9 cellular contexts compared by ENCODE assay signal in the genomic region with DNA sequence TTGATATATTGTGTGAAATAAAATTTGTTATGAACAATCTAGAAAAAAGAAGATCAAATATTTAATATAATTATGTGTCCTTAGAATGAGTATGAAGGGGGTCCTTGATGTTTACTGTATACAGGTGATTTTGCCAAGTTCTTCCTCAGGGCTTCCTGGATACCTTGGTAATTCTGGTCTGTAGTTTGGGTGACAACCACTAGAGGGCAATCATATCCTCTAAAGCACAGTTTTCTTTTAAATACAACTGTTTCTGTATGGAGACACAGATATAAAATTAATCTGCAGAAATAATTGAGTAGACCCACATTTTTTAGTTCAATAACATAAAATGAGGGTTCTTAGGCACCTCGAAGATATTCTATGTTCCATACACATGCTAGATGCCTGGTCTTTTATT.
DNase-seq lines count a peak whose midpoint lies in the region; ATAC-seq and TF ChIP-seq lines count a peak whose summit lies in the region.
"Had no signal": no experiment of that assay in that cellular context is flagged by ENCODE, and none has a peak within 500 bp of the region (broad histone marks: within the 10 kb centered on the region; RNA-seq: fewer than 3 reads in every experiment).

No MANE protein-coding gene starts in this region.

- in situ Hi-C loops in HAP-1 (cut with MboI; ENCODE audit: low sequenced_read_pairs) = no loop called here

- H3K4me3 ChIP-seq in HAP-1 = no peak overlapping the region
- H3K4me3 ChIP-seq in upper lobe of right lung = no peak overlapping the region

- no peak overlapping the region for H3K27ac ChIP-seq in upper lobe of right lung

- H3K36me3 ChIP-seq in HAP-1 (replicated peaks) = no peaks in the 10 kb centered on the region
- no peaks in the 10 kb centered on the region for H3K36me3 ChIP-seq in upper lobe of right lung

- peak; percentile 48 for TF ChIP-seq CTCF in upper lobe of right lung (IDR thresholded peaks at IDR 0.05)

- peak; percentile 0 for DNase-seq in SKM-1 treated with dmso at 0.1 percent for 144 hours (lab: John Stamatoyannopoulos, UW; ENCODE audit: unreplicated experiment)
- no peak for DNase-seq in SKM-1 (lab: John Stamatoyannopoulos, UW; ENCODE audit: unreplicated experiment)
- peak; percentile 26 to 66 for DNase-seq in HAP-1 (ENCODE audit: low spot score in 2 of 2)
- DNase-seq in RKO (ENCODE audit: low spot score) = peak; percentile 43
- peak; percentile 1 for DNase-seq in germinal center (ENCODE audit: low spot score)
- DNase-seq in upper lobe of right lung = no peak
- DNase-seq in activated effector memory CD4-positive, alpha-beta T cell treated with anti-CD3 and anti-CD28 coated beads, Interleukin-2, amount 50 U/mL, for 16 hours = no peak
- no peak for DNase-seq in activated CD8-positive, alpha-beta memory T cell treated with anti-CD3 and anti-CD28 coated beads, Interleukin-2, amount 50 U/mL, for 4 hours

- H3K27me3 ChIP-seq in HAP-1 (ENCODE audit: low read depth) (no peaks in the 10 kb centered on the region), upper lobe of right lung (no peaks in the 10 kb centered on the region)

- no peak for ATAC-seq in upper lobe of right lung
- ATAC-seq: activated naive CD4-positive, alpha-beta T cell treated with anti-CD3 and anti-CD28 coated beads, Interleukin-2, amount 50 U/mL, for 72 hours had no signal

- no peaks in the 10 kb centered on the region for H3K9me3 ChIP-seq in HAP-1
- H3K9me3 ChIP-seq in upper lobe of right lung = no peaks in the 10 kb centered on the region

- intact Hi-C loops in upper lobe of right lung (cut with DNase I) = no loop called here

- H3K4me1 ChIP-seq in HAP-1 = no peaks in the 10 kb centered on the region
- no peaks in the 10 kb centered on the region for H3K4me1 ChIP-seq in upper lobe of right lung

Comparison
In these comparisons a context has a peak if more than half of its experiments do, and no peak if none do; other contexts are left out.
1. DNase-seq: peak in SKM-1 treated with dmso at 0.1 percent for 144 hours (single experiment), HAP-1 (2 of 2), RKO (single experiment) and germinal center (single experiment); none in SKM-1 (single experiment), upper lobe of right lung (single experiment), activated effector memory CD4-positive, alpha-beta T cell treated with anti-CD3 and anti-CD28 coated beads, Interleukin-2, amount 50 U/mL, for 16 hours (single experiment) and activated CD8-positive, alpha-beta memory T cell treated with anti-CD3 and anti-CD28 coated beads, Interleukin-2, amount 50 U/mL, for 4 hours (single experiment).